ENCODE assay signal across 18 cellular contexts in the genomic region with DNA sequence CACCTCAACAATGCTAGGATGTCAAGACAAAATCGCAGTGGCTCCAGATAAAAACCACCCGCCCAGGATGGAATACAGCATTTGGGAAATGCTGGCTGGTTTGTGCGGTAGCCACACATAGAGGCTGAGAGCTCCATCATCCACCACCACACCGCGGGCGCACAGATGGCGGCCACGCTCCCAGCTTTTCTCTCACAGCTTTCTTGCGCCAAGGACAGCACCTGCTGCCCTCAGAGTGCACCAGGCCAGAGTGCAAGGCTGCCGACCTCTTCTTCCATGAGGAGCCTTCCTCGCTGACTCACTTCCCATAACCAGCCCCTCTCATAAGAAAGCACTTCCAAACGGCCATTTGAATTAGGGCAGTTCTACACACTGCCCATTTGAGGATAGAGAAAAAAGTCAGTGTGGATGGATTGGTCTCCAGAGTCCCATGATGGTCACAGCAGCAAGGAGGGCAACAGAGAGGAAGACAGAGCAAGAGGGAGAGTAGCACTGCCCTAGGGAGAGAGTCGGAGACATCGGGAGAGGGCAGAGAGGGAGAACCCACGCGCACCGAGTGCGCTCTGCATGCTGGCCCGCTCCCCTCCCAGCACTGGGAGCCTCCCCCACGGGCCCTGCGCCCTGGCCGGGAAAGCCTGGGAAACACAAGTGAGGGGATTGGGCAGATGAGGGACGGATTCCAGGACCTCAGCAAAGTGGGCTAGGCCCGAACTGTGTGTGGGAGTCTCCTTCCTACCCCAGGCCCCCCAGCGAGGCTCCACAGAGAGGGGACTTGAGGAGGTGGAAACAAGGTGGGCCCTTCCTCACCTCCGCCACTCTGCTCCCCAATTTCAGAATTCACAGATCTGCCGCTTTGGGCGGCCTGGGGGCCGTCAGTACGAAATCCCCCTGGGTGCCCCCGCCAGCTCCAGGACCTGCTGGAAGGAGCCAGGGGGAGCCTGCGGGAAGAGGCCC.
"Had no signal": no experiment of that assay in that cellular context is flagged by ENCODE, and none has a peak within 500 bp of the region (broad histone marks: within the 10 kb centered on the region; RNA-seq: fewer than 3 reads in every experiment).

No MANE protein-coding gene starts in this region.

- DNase-seq: activated CD4-positive, alpha-beta T cell treated with anti-CD3 and anti-CD28 coated beads for 48 hours; activated effector memory CD4-positive, alpha-beta T cell treated with anti-CD3 and anti-CD28 coated beads, Interleukin-2, amount 50 U/mL, for 16 hours; activated T-cell treated with anti-CD3 and anti-CD28 coated beads, Interleukin-2, amount 50 U/mL, for 1 hour; brain microvascular endothelial cell; esophagus squamous epithelium; foreskin fibroblast; heart right ventricle; kidney; psoas muscle; spleen; stimulated activated CD4-positive, alpha-beta T cell treated with anti-CD3 and anti-CD28 coated beads, Interleukin-1b, Interleukin-23, amount 100 ng/mL, for 48 hours; stimulated activated naive B cell treated with anti-CD40 and anti-IgM and Interleukin-4, amounts not matched to agents 10 μg/mL and 1 μg/mL and 100 μg/mL, for 72 hours; T-cell had no signal

- H3K36me3 ChIP-seq: brain microvascular endothelial cell, esophagus squamous epithelium, heart right ventricle, spleen, tibial nerve had no signal

- H3K27ac ChIP-seq: brain microvascular endothelial cell, heart right ventricle, psoas muscle, SK-N-MC, spleen, tibial nerve, VCaP had no signal

- H3K4me3 ChIP-seq: esophagus squamous epithelium, heart right ventricle, psoas muscle, SK-N-MC, spleen, tibial nerve had no signal

- H3K9me3 ChIP-seq: esophagus squamous epithelium, heart right ventricle, psoas muscle, spleen, tibial nerve had no signal

- FAIRE-seq: endometrium had no signal

- H3K4me1 ChIP-seq: heart right ventricle, psoas muscle, spleen, tibial nerve had no signal

- ATAC-seq: psoas muscle; sciatic nerve; stimulated activated naive B cell treated with anti-CD40 and anti-IgM and Interleukin-4, amounts not matched to agents 10 μg/mL and 1 μg/mL and 100 μg/mL, for 72 hours; T-cell had no signal

- H3K27me3 ChIP-seq: brain microvascular endothelial cell, heart right ventricle, tibial nerve had no signal
